8 cellular contexts compared by ENCODE assay signal in genomic region chr6:18263561-18264337, GRCh38. TPM values are rescaled to one million over a fixed set of nuclear protein-coding genes. Genes with fewer than 3 reads are reported as not detected.
DNase-seq lines count a peak whose midpoint lies in the region; TF ChIP-seq lines count a peak whose summit lies in the region.

No MANE protein-coding gene starts in this region.

- peak overlapping the region; percentile 94 for H2BK5ac ChIP-seq in H9 (ENCODE audit: insufficient read length, low read length)

- H3K27me3 ChIP-seq in H9 (ENCODE audit: insufficient read depth, low read length) (no peaks in the 10 kb centered on the region), MG63 (no peaks in the 10 kb centered on the region)

- peaks cover 8% of the 10 kb centered on the region; the same call in 1 of the 2 replicates for H3K4me1 ChIP-seq in H9 (ENCODE audit: insufficient read depth, low read length)

- H3K27ac Mint-ChIP-seq in H9 = peak overlapping the region; percentile 93 to 96 (median 96)

- no peaks in the 10 kb centered on the region for H4K20me1 ChIP-seq in H9 (ENCODE audit: control insufficient read depth, insufficient read depth, insufficient read length)

- H3K4me3 Mint-ChIP-seq in H9 = peak overlapping the region; percentile 88 to 92

- no peak overlapping the region for H3K23ac ChIP-seq in H9 (ENCODE audit: insufficient read length, low read depth, low read length)

- H3K36me3 ChIP-seq in MG63 = peaks cover 23% of the 10 kb centered on the region

- H3K4ac ChIP-seq in H9 (ENCODE audit: low read depth, low read length) = peak overlapping the region; percentile 98; the same call in 1 of the 2 replicates

- TF ChIP-seq CTCF in H9 (conservative IDR thresholded peaks at IDR 0.05) (no peak), epithelial cell of proximal tubule (conservative IDR thresholded peaks at IDR 0.05; ENCODE audit: low read depth, low read length) (no peak)

- no peaks in the 10 kb centered on the region for H3K9me3 ChIP-seq in H9 (ENCODE audit: control insufficient read depth, low read depth, low read length)
- H3K9me3 ChIP-seq in MG63 = no peaks in the 10 kb centered on the region

- DNase-seq in NCI-H1417 (lab: John Stamatoyannopoulos, UW) = peak; percentile 69 to 95 (median 89)
- DNase-seq in NCI-H1417 treated with DMSO at 0.1 percent for 48 hours (lab: John Stamatoyannopoulos, UW) = no peak
- no peak for DNase-seq in H9
- peak; percentile 59 for DNase-seq in MG63
- peak; percentile 78 for DNase-seq in activated CD8-positive, alpha-beta memory T cell treated with anti-CD3 and anti-CD28 coated beads for 24 hours
- no peak for DNase-seq in epithelial cell of proximal tubule (ENCODE audit: low read depth)
- peak; percentile 88 for DNase-seq in midbrain (lab: John Stamatoyannopoulos, UW)
- peak; percentile 47 for DNase-seq in superior temporal gyrus (ENCODE audit: extremely low spot score)

- peak overlapping the region; percentile 82 for H2BK12ac ChIP-seq in H9 (ENCODE audit: insufficient read length, low read depth, low read length)

- H2BK15ac ChIP-seq in H9 (ENCODE audit: low read depth, low read length) = no peak overlapping the region; the same call in 1 of the 2 replicates

- H3K56ac ChIP-seq in H9 (ENCODE audit: insufficient read length, low read depth, low read length) = peak overlapping the region; percentile 79

- H3K4me3 ChIP-seq in MG63 (peak overlapping the region; percentile 85), epithelial cell of proximal tubule (ENCODE audit: low read depth, low read length) (peak overlapping the region; percentile 96)

- no peak overlapping the region for H2BK20ac ChIP-seq in H9 (ENCODE audit: low read depth, low read length, poor library complexity, severe bottlenecking)

- peak overlapping the region; percentile 92 for H3T11ph ChIP-seq in H9 (ENCODE audit: low read length)

- H3K79me2 ChIP-seq in H9 (ENCODE audit: insufficient read depth, low read length) = peaks cover 47% of the 10 kb centered on the region

- no peak overlapping the region for H2AK5ac ChIP-seq in H9 (ENCODE audit: insufficient read length, low read length)

- H3K4me2 ChIP-seq in H9 (ENCODE audit: insufficient read depth, insufficient read length, low read length) = peak overlapping the region; percentile 89

- peak overlapping the region; percentile 99 for H3K9ac ChIP-seq in H9 (ENCODE audit: extremely low read depth, insufficient read length, low read length)

- peaks cover 15% of the 10 kb centered on the region for H3K23me2 ChIP-seq in H9 (ENCODE audit: insufficient read length, low read depth, low read length, poor library complexity, severe bottlenecking)

- H3K27ac ChIP-seq in H9 (ENCODE audit: insufficient read length, low read depth, low read length) = peak overlapping the region; percentile 40

- H4K91ac ChIP-seq in H9 (ENCODE audit: insufficient read length, low read depth, low read length) = peak overlapping the region; percentile 97

- H2BK120ac ChIP-seq in H9 (ENCODE audit: low read depth, low read length, poor library complexity, severe bottlenecking) = peak overlapping the region; percentile 92

- H3K14ac ChIP-seq in H9 (ENCODE audit: insufficient read depth, low read length) = peak overlapping the region; percentile 100

- H4K5ac ChIP-seq in H9 (ENCODE audit: insufficient read length, low read depth, low read length) = peak overlapping the region; percentile 88

- H3K4me1 Mint-ChIP-seq in H9 = peaks cover 36 to 46% of the 10 kb centered on the region in 2 experiments

- H3K36me3 Mint-ChIP-seq in H9 (ENCODE audit: insufficient read depth in 1 of 3, low read depth in 3 of 3) = peaks cover 39 to 49% (median 43%) of the 10 kb centered on the region in 3 experiments

- no peak overlapping the region for H4K8ac ChIP-seq in H9 (replicated peaks; ENCODE audit: insufficient read length, low read depth, low read length)

- H3K18ac ChIP-seq in H9 (ENCODE audit: insufficient read length, low read depth, low read length) = peak overlapping the region; percentile 99

- H2AFZ ChIP-seq in H9 (ENCODE audit: low read length) = no peak overlapping the region

- no CpG with 5 or more reads among the region's 70 CpGs for WGBS in H9 (ENCODE audit: extremely low coverage, insufficient read length, low lambda C conversion rate)

- peaks cover 0 to 3% of the 10 kb centered on the region in 2 experiments; a peak in 3 of 5 replicates for H3K9me3 Mint-ChIP-seq in H9

- no peaks in the 10 kb centered on the region for H3K79me1 ChIP-seq in H9 (ENCODE audit: insufficient read depth, low read depth, low read length, poor library complexity, severe bottlenecking)

- H3K27me3 Mint-ChIP-seq in H9 (ENCODE audit: low read depth) = no peaks in the 10 kb centered on the region

RNA-seq across cellular contexts. Expression of gene DEK, which starts 0.6 kb away (rescaled TPM):
- total RNA-seq in H9 (2021) (216 and 217 TPM in 2 replicates), epithelial cell of proximal tubule (197 and 207 TPM in 2 replicates)
- 86.4 and 160 TPM in 2 replicates for total RNA-seq in MG63 (2014; rRNA removed; shearing (Covaris generic); ENCODE audit: low replicate concordance)

Comparison
In these comparisons a context has a peak if more than half of its experiments do, and no peak if none do; other contexts are left out.
1. DNase-seq: peak in NCI-H1417 (3 of 3), MG63 (single experiment), activated CD8-positive, alpha-beta memory T cell treated with anti-CD3 and anti-CD28 coated beads for 24 hours (single experiment), midbrain (single experiment) and superior temporal gyrus (single experiment); none in NCI-H1417 treated with DMSO at 0.1 percent for 48 hours (single experiment), H9 (single experiment) and epithelial cell of proximal tubule (single experiment).